1 cellular context compared by ENCODE assay signal in the genomic region with DNA sequence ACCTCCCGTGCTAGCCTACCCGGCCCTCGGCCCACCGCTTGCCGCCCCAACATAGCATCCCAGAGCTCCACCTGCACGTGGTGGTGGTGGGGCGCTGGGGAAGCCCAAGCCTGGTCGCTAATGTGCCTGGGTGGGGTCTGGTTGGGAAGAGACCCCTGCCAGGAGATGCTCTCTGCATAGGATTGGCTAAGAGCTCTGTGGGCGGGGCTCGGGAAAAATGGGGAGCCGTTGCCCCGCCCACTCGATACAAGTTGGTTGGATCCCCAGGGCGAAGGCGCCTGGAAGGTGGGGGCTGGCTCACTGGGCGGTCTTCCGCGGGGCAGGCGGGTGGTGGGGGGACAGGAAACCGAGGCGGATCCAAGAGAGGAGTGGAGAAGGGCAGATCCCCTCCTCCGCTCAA.
TF ChIP-seq lines count a peak whose summit lies in the region.

No MANE protein-coding gene starts in this region.

TF ChIP-seq in WTC11, 78 proteins besides CTCF, POLR2A, EP300 and RAD21 (continued from another document):
- TF ChIP-seq ZNF281 (CRISPR knock-in tag; IDR thresholded peaks at IDR 0.05) (no peak), ZNF671 (CRISPR knock-in tag; IDR thresholded peaks at IDR 0.05) (no peak), E2F4 (CRISPR knock-in tag; IDR thresholded peaks at IDR 0.05; ENCODE audit: borderline replicate concordance, low read depth) (no peak), ETV6 (CRISPR knock-in tag; IDR thresholded peaks at IDR 0.05) (no peak), ZNF219 (CRISPR knock-in tag; IDR thresholded peaks at IDR 0.05; ENCODE audit: borderline replicate concordance) (no peak), GRHL2 (CRISPR knock-in tag; IDR thresholded peaks at IDR 0.05; ENCODE audit: insufficient replicate concordance, severe bottlenecking) (no peak)
- TF ChIP-seq, protein P1, sequence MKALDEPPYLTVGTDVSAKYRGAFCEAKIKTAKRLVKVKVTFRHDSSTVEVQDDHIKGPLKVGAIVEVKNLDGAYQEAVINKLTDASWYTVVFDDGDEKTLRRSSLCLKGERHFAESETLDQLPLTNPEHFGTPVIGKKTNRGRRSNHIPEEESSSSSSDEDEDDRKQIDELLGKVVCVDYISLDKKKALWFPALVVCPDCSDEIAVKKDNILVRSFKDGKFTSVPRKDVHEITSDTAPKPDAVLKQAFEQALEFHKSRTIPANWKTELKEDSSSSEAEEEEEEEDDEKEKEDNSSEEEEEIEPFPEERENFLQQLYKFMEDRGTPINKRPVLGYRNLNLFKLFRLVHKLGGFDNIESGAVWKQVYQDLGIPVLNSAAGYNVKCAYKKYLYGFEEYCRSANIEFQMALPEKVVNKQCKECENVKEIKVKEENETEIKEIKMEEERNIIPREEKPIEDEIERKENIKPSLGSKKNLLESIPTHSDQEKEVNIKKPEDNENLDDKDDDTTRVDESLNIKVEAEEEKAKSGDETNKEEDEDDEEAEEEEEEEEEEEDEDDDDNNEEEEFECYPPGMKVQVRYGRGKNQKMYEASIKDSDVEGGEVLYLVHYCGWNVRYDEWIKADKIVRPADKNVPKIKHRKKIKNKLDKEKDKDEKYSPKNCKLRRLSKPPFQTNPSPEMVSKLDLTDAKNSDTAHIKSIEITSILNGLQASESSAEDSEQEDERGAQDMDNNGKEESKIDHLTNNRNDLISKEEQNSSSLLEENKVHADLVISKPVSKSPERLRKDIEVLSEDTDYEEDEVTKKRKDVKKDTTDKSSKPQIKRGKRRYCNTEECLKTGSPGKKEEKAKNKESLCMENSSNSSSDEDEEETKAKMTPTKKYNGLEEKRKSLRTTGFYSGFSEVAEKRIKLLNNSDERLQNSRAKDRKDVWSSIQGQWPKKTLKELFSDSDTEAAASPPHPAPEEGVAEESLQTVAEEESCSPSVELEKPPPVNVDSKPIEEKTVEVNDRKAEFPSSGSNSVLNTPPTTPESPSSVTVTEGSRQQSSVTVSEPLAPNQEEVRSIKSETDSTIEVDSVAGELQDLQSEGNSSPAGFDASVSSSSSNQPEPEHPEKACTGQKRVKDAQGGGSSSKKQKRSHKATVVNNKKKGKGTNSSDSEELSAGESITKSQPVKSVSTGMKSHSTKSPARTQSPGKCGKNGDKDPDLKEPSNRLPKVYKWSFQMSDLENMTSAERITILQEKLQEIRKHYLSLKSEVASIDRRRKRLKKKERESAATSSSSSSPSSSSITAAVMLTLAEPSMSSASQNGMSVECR (CRISPR knock-in tag; IDR thresholded peaks at IDR 0.05; ENCODE audit: borderline replicate concordance): no peak
